In the genomic region with DNA sequence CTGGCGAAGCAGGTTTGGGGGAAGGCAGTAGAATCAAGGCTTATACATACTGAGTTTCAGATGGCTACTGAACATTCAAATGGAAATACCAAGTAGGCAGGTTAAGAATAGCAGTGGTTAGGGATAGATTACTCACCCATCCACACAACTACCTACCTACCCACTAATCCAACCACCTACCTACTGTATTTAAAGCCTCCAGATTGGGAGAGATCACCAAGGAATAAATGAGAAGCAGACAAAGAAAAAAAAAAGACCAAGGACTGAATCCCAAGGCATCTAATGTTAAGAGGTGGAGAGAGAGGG, we compare ENCODE assay signal across 13 cellular contexts.
A peak's percentile ranks its signal among the peaks of the same experiment; 100 is the strongest.
DNase-seq lines count a peak whose midpoint lies in the region; ATAC-seq and TF ChIP-seq lines count a peak whose summit lies in the region.
"Had no signal": no experiment of that assay in that cellular context is flagged by ENCODE, and none has a peak within 500 bp of the region (broad histone marks: within the 10 kb centered on the region; RNA-seq: fewer than 3 reads in every experiment).

No MANE protein-coding gene starts in this region.

- H3K36me3 Mint-ChIP-seq in activated CD4-positive, alpha-beta T cell treated with anti-CD3 and anti-CD28 coated beads for 36 hours (ENCODE audit: low read depth) = peaks cover 1% of the 10 kb centered on the region
- peaks cover 12% of the 10 kb centered on the region for H3K36me3 Mint-ChIP-seq in dendritic cell treated with granulocyte-macrophage colony-stimulating factor and Interleukin-4, amounts not matched to agents 40 ng/mL and 50 ng/mL, for 4 days (ENCODE audit: low read depth)
- H3K36me3 Mint-ChIP-seq: natural killer cell had no signal

- intact Hi-C loops in activated CD4-positive, alpha-beta T cell treated with anti-CD3 and anti-CD28 coated beads for 36 hours (cut with DNase I, micrococcal nuclease) = loop anchor here in 1 of 2 experiments (5.0 kb wide), 1 partner anchor 45 kb away; no protein-coding TSS in a partner anchor
- intact Hi-C loops in dendritic cell treated with granulocyte-macrophage colony-stimulating factor and Interleukin-4, amounts not matched to agents 40 ng/mL and 50 ng/mL, for 4 days (cut with micrococcal nuclease) = loop anchor here (10.0 kb wide), 2 partner anchors 48 to 62 kb away; no protein-coding TSS in a partner anchor
- intact Hi-C loops in spleen (cut with DNase I; ENCODE audit: low total_unique reads) = no loop called here

- no peaks in the 10 kb centered on the region for H3K9me2 ChIP-seq in Karpas-422 (replicated peaks; ENCODE audit: insufficient read depth, low read length)

- WGBS in spleen, 5 donors = 85 to 100% (median 91%) methylated on average over 1 of the region's 1 CpG

- CTCF ChIA-PET in activated CD4-positive, alpha-beta T cell treated with anti-CD3 and anti-CD28 coated beads for 36 hours (lab: Charles Lee) = interaction anchor here (0.6 kb wide), 1 partner anchor 54 kb away, joined by 5 read pairs; no protein-coding TSS in a partner anchor

- H3K36me3 ChIP-seq in Karpas-422 (ENCODE audit: insufficient read depth, low read length) (no peaks in the 10 kb centered on the region), spleen (peaks cover 0 to 7% (median 0%) of the 10 kb centered on the region in 6 donors)
- H3K36me3 ChIP-seq: right lobe of liver, stomach had no signal

- H3K4me2 ChIP-seq in Karpas-422 (ENCODE audit: low read depth, low read length, poor library complexity, severe bottlenecking) = peak overlapping the region; percentile 49

- H3K9ac ChIP-seq in Karpas-422 (ENCODE audit: low read length) = peak overlapping the region; percentile 5; the same call in 1 of the 2 replicates

- H3K27ac ChIP-seq in Karpas-422 (ENCODE audit: low read length) (peak overlapping the region; percentile 70), spleen (peak overlapping the region in 6 of 8 donors; percentile 16 to 80 (median 74))
- H3K27ac ChIP-seq: right lobe of liver, SK-N-MC, stomach had no signal

- H3K4me3 ChIP-seq in Karpas-422 (ENCODE audit: low read length) = peak overlapping the region; percentile 3; the same call in 1 of the 2 replicates
- no peak overlapping the region for H3K4me3 ChIP-seq in spleen
- H3K4me3 ChIP-seq: right lobe of liver, SK-N-MC, stomach had no signal

- POLR2A ChIA-PET in activated CD4-positive, alpha-beta T cell treated with anti-CD3 and anti-CD28 coated beads for 36 hours (lab: Charles Lee) = interaction anchor here (0.7 kb wide), 1 partner anchor 99 kb away, joined by 4 read pairs; no protein-coding TSS in a partner anchor

- no peak for TF ChIP-seq CTCF in spleen (IDR thresholded peaks at IDR 0.05 in 8 of 11, conservative IDR thresholded peaks at IDR 0.05 in 3 of 11)

- H3K4me1 Mint-ChIP-seq in activated CD4-positive, alpha-beta T cell treated with anti-CD3 and anti-CD28 coated beads for 36 hours = peaks cover 46% of the 10 kb centered on the region
- H3K4me1 Mint-ChIP-seq in dendritic cell treated with granulocyte-macrophage colony-stimulating factor and Interleukin-4, amounts not matched to agents 40 ng/mL and 50 ng/mL, for 4 days (ENCODE audit: low read depth) = peaks cover 48% of the 10 kb centered on the region

- no peak for TF ChIP-seq POLR2A in spleen (IDR thresholded peaks at IDR 0.05)

- no peak for DNase-seq in activated CD4-positive, alpha-beta T cell treated with anti-CD3 and anti-CD28 coated beads for 36 hours
- no peak for DNase-seq in activated CD4-positive, alpha-beta T cell treated with anti-CD3 and anti-CD28 coated beads for 1 hour
- DNase-seq in Karpas-422 = peak; percentile 41
- DNase-seq in spleen = no peak
- no peak for DNase-seq in OCI-M1 (lab: John Stamatoyannopoulos, UW)
- DNase-seq in NCI-H226 = no peak
- DNase-seq in NCI-H510A (lab: John Stamatoyannopoulos, UW) = no peak
- DNase-seq: MV-4-11, natural killer cell, right lobe of liver, stomach had no signal

- H3K79me2 ChIP-seq in Karpas-422 (ENCODE audit: low read length) = peaks cover 89% of the 10 kb centered on the region

- peaks cover 59% of the 10 kb centered on the region for H3K4me1 ChIP-seq in Karpas-422 (ENCODE audit: low read length)
- peaks cover 26 to 81% (median 49%) of the 10 kb centered on the region in 6 donors for H3K4me1 ChIP-seq in spleen
- H3K4me1 ChIP-seq: right lobe of liver had no signal

- no peaks in the 10 kb centered on the region for H3K9me3 Mint-ChIP-seq in activated CD4-positive, alpha-beta T cell treated with anti-CD3 and anti-CD28 coated beads for 36 hours (ENCODE audit: low read depth)
- no peaks in the 10 kb centered on the region for H3K9me3 Mint-ChIP-seq in dendritic cell treated with granulocyte-macrophage colony-stimulating factor and Interleukin-4, amounts not matched to agents 40 ng/mL and 50 ng/mL, for 4 days
- H3K9me3 Mint-ChIP-seq: natural killer cell had no signal

- no peaks in the 10 kb centered on the region for H3K27me3 Mint-ChIP-seq in activated CD4-positive, alpha-beta T cell treated with anti-CD3 and anti-CD28 coated beads for 36 hours
- no peaks in the 10 kb centered on the region for H3K27me3 Mint-ChIP-seq in dendritic cell treated with granulocyte-macrophage colony-stimulating factor and Interleukin-4, amounts not matched to agents 40 ng/mL and 50 ng/mL, for 4 days

- H4K20me1 ChIP-seq in Karpas-422 (ENCODE audit: insufficient read depth, low read depth, low read length) = peaks cover 15% of the 10 kb centered on the region; the same call in 1 of the 2 replicates

- H3K27ac Mint-ChIP-seq in activated CD4-positive, alpha-beta T cell treated with anti-CD3 and anti-CD28 coated beads for 36 hours = peak overlapping the region; percentile 8
- peak overlapping the region; percentile 92 for H3K27ac Mint-ChIP-seq in dendritic cell treated with granulocyte-macrophage colony-stimulating factor and Interleukin-4, amounts not matched to agents 40 ng/mL and 50 ng/mL, for 4 days

- H2AFZ ChIP-seq in Karpas-422 (ENCODE audit: low read length) = no peak overlapping the region

- H3K4me3 Mint-ChIP-seq in activated CD4-positive, alpha-beta T cell treated with anti-CD3 and anti-CD28 coated beads for 36 hours = no peak overlapping the region
- H3K4me3 Mint-ChIP-seq in dendritic cell treated with granulocyte-macrophage colony-stimulating factor and Interleukin-4, amounts not matched to agents 40 ng/mL and 50 ng/mL, for 4 days = no peak overlapping the region
- H3K4me3 Mint-ChIP-seq: natural killer cell had no signal

- no peaks in the 10 kb centered on the region for H3K27me3 ChIP-seq in Karpas-422 (ENCODE audit: low read length)
- no peaks in the 10 kb centered on the region for H3K27me3 ChIP-seq in spleen (replicated peaks in 1 of 7)
- H3K27me3 ChIP-seq: right lobe of liver, stomach had no signal

- ATAC-seq in activated CD4-positive, alpha-beta T cell treated with anti-CD3 and anti-CD28 coated beads for 36 hours = no peak
- ATAC-seq: right lobe of liver had no signal

- H3K9me3 ChIP-seq in Karpas-422 (ENCODE audit: low read length) (no peaks in the 10 kb centered on the region), spleen (no peaks in the 10 kb centered on the region)
- H3K9me3 ChIP-seq: right lobe of liver, stomach had no signal
